In the genomic region with DNA sequence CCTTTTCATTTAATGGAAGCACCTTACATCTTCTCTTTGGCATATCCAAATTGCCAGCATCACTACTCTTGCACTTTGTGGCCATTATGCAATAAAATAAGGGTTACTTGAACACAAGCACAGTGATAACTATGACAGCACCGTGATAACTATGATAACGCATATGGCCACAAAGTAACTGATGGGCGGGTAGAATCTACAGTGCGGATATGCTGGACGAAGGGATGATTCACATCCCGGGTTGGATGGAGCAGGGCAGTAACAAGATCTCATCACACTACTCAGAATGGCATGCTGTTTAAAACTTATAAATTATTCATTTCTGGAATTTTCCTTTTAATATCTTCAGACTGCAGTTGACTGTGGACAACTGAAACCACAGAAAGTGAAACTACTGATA, we compare ENCODE assay signal across 21 cellular contexts.
A peak's percentile ranks its signal among the peaks of the same experiment; 100 is the strongest.
DNase-seq lines count a peak whose midpoint lies in the region; ATAC-seq, FAIRE-seq and TF ChIP-seq lines count a peak whose summit lies in the region.
"Had no signal": no experiment of that assay in that cellular context is flagged by ENCODE, and none has a peak within 500 bp of the region (broad histone marks: within the 10 kb centered on the region; RNA-seq: fewer than 3 reads in every experiment).

No MANE protein-coding gene starts in this region.

- ATAC-seq in IMR-90 (ENCODE audit: low read depth), result peak; percentile 86
- ATAC-seq: lower lobe of right lung had no signal

- FAIRE-seq in astrocyte (lab: Jason Lieb, UNC), result no peak
- FAIRE-seq: kidney had no signal

- H3K4ac ChIP-seq in IMR-90 (ENCODE audit: low read depth, low read length), result no peak overlapping the region

- no peak overlapping the region for H3K4me3 Mint-ChIP-seq in astrocyte (ENCODE audit: unreplicated experiment)
- H3K4me3 Mint-ChIP-seq: activated T-cell treated with anti-CD3 and anti-CD28 coated beads, Interleukin-2, amount 50 U/mL, for 24 hours; B cell; central memory CD8-positive, alpha-beta T cell; stimulated activated naive CD8-positive, alpha-beta T cell treated with anti-CD3 and anti-CD28 coated beads, Interleukin-15, Interleukin-2, amounts not matched to agents 100 ng/mL and 50 ng/mL, for 24 hours had no signal

- H4K91ac ChIP-seq in IMR-90 (ENCODE audit: insufficient read depth, low read depth, low read length), result no peak overlapping the region

- no peak overlapping the region for H2AFZ ChIP-seq in IMR-90 (replicated peaks; ENCODE audit: low read length, poor library complexity)
- no peak overlapping the region for H2AFZ ChIP-seq in astrocyte (ENCODE audit: low read depth, low read length)

- no peaks in the 10 kb centered on the region for H3K27me3 ChIP-seq in IMR-90 (ENCODE audit: control insufficient read depth, insufficient read depth, low read length)
- no peaks in the 10 kb centered on the region for H3K27me3 ChIP-seq in astrocyte (ENCODE audit: insufficient read depth, low read length)
- H3K27me3 ChIP-seq: tibial nerve had no signal

- BruUV-seq in IMR-90 (replicated peaks; lab: Mats Ljungman, UMichigan), result no TSS peak

- H3K9me3 Mint-ChIP-seq in astrocyte (ENCODE audit: unreplicated experiment), result no peaks in the 10 kb centered on the region
- H3K9me3 Mint-ChIP-seq: activated T-cell treated with anti-CD3 and anti-CD28 coated beads, Interleukin-2, amount 50 U/mL, for 24 hours; central memory CD8-positive, alpha-beta T cell had no signal

- H4K20me1 ChIP-seq in IMR-90 (ENCODE audit: insufficient read depth, low read length) (no peaks in the 10 kb centered on the region), astrocyte (ENCODE audit: insufficient read depth, low read length) (no peaks in the 10 kb centered on the region)

- H3K9ac ChIP-seq in IMR-90 (ENCODE audit: low read depth, low read length), result no peak overlapping the region
- H3K9ac ChIP-seq in astrocyte (ENCODE audit: low read length), result no peak overlapping the region

- H3K79me1 ChIP-seq in IMR-90 (ENCODE audit: low read depth in 1 of 2, low read length in 2 of 2), result no peaks in the 10 kb centered on the region

- H3K27me3 Mint-ChIP-seq in astrocyte (ENCODE audit: low read depth, unreplicated experiment), result no peaks in the 10 kb centered on the region
- H3K27me3 Mint-ChIP-seq: activated T-cell treated with anti-CD3 and anti-CD28 coated beads, Interleukin-2, amount 50 U/mL, for 24 hours; B cell; central memory CD8-positive, alpha-beta T cell; stimulated activated naive CD8-positive, alpha-beta T cell treated with anti-CD3 and anti-CD28 coated beads, Interleukin-15, Interleukin-2, amounts not matched to agents 100 ng/mL and 50 ng/mL, for 24 hours had no signal

- peaks cover 4% of the 10 kb centered on the region; the same call in 1 of the 2 replicates for H3K9me1 ChIP-seq in IMR-90 (ENCODE audit: insufficient read depth, low read length)

- H4K8ac ChIP-seq in IMR-90 (ENCODE audit: low read depth in 2 of 2, low read length in 2 of 2), result no peak overlapping the region

- no peak overlapping the region for H2BK120ac ChIP-seq in IMR-90 (ENCODE audit: low read depth, low read length)

- H3K4me3 ChIP-seq in IMR-90 (ENCODE audit: insufficient read depth, low read depth, low read length), result no peak overlapping the region
- H3K4me3 ChIP-seq in astrocyte (ENCODE audit: insufficient read depth, low read depth, low read length), result no peak overlapping the region
- H3K4me3 ChIP-seq in fibroblast of the aortic adventitia (ENCODE audit: low read depth, low read length), result no peak overlapping the region
- H3K4me3 ChIP-seq: lower lobe of right lung, tibial nerve had no signal

- no CpG with 5 or more reads among the region's 6 CpGs for WGBS in IMR-90 (ENCODE audit: extremely low coverage in 2 of 2, insufficient read length in 1 of 2), 2 experiments

- no peak overlapping the region for H3K27ac Mint-ChIP-seq in astrocyte (ENCODE audit: unreplicated experiment)
- H3K27ac Mint-ChIP-seq: activated T-cell treated with anti-CD3 and anti-CD28 coated beads, Interleukin-2, amount 50 U/mL, for 24 hours; B cell; stimulated activated naive CD8-positive, alpha-beta T cell treated with anti-CD3 and anti-CD28 coated beads, Interleukin-15, Interleukin-2, amounts not matched to agents 100 ng/mL and 50 ng/mL, for 24 hours had no signal

- no peak overlapping the region for H2BK15ac ChIP-seq in IMR-90 (ENCODE audit: low read depth, low read length)

- H2BK20ac ChIP-seq in IMR-90 (ENCODE audit: low read depth, low read length), result no peak overlapping the region

- H3K27ac ChIP-seq in IMR-90 (ENCODE audit: insufficient read depth, low read length) (no peak overlapping the region), astrocyte (ENCODE audit: low read depth, low read length) (no peak overlapping the region)
- H3K27ac ChIP-seq: lower lobe of right lung, tibial nerve had no signal

- H3K4me1 ChIP-seq in IMR-90 (ENCODE audit: control insufficient read depth, insufficient read depth, low read length) (0 out of 2 replicates have a peak, but pooled peaks cover 1% of the 10 kb centered on the region), astrocyte (ENCODE audit: insufficient read depth, low read length) (peaks cover 9% of the 10 kb centered on the region)
- H3K4me1 ChIP-seq: lower lobe of right lung, tibial nerve had no signal

- peaks cover 7% of the 10 kb centered on the region; the same call in 1 of the 2 replicates for H3K36me3 ChIP-seq in IMR-90 (ENCODE audit: control insufficient read depth, insufficient read depth, low read length)
- H3K36me3 ChIP-seq in astrocyte (ENCODE audit: insufficient read depth, low read length), result peaks cover 6% of the 10 kb centered on the region

- TF ChIP-seq POLR2A in IMR-90 (IDR thresholded peaks at IDR 0.05; ENCODE audit: low read depth, low read length), result no peak

- H3K9me3 ChIP-seq in IMR-90 (ENCODE audit: control insufficient read depth, insufficient read depth, low read length) (no peaks in the 10 kb centered on the region), astrocyte (ENCODE audit: insufficient read depth, low read depth, low read length) (no peaks in the 10 kb centered on the region)
- H3K9me3 ChIP-seq: lower lobe of right lung, tibial nerve had no signal

- intact Hi-C loops in IMR-90 (cut with micrococcal nuclease), result no loop called here

- H2AK9ac ChIP-seq in IMR-90 (replicated peaks; ENCODE audit: low read depth, low read length, poor library complexity), result no peak overlapping the region

- H3K36me3 Mint-ChIP-seq in astrocyte (ENCODE audit: low read depth, unreplicated experiment), result peaks cover 20% of the 10 kb centered on the region

- CTCF ChIA-PET in IMR-90 (lab: Yijun Ruan, JAX), result no interaction called here

- H3K79me2 ChIP-seq in astrocyte (ENCODE audit: insufficient read depth, low read length), result no peaks in the 10 kb centered on the region

- H2AK5ac ChIP-seq in IMR-90 (ENCODE audit: low read depth, low read length), result no peak overlapping the region

- H4K5ac ChIP-seq in IMR-90 (ENCODE audit: low read depth, low read length), result no peak overlapping the region

- TF ChIP-seq RAD21 in IMR-90 (IDR thresholded peaks at IDR 0.05; ENCODE audit: low read length), result no peak

- DNase-seq in IMR-90 (peak; percentile 85), astrocyte (ENCODE audit: low read depth) (peak; percentile 90), fibroblast of the aortic adventitia (ENCODE audit: low read depth) (peak; percentile 66), DMS153 treated with DMSO at 0.1 percent for 48 hours (lab: John Stamatoyannopoulos, UW; ENCODE audit: unreplicated experiment) (no peak), NCI-H69 (lab: John Stamatoyannopoulos, UW) (no peak), NCI-H2227 treated with DMSO at 0.1 percent for 48 hours (lab: John Stamatoyannopoulos, UW) (no peak), Ammon's horn (ENCODE audit: low spot score) (no peak)
- DNase-seq: activated T-cell treated with anti-CD3 and anti-CD28 coated beads, Interleukin-2, amount 50 U/mL, for 24 hours; amygdala; COR-L47; KG1; kidney; lower lobe of right lung; NCI-H2171 treated with DMSO at 0.1 percent for 48 hours; NCI-H748 treated with DMSO at 0.1 percent for 48 hours; occipital lobe; stimulated activated CD4-positive, alpha-beta T cell treated with anti-CD3 and anti-CD28 coated beads, Interleukin-12 subunit alpha, Interleukin-12 subunit beta, amount 100 ng/mL, for 4 hours had no signal

- peaks cover 4% of the 10 kb centered on the region for H3K4me1 Mint-ChIP-seq in astrocyte (ENCODE audit: low read depth, unreplicated experiment)
- H3K4me1 Mint-ChIP-seq: B cell; central memory CD8-positive, alpha-beta T cell had no signal

- peak overlapping the region; percentile 30 for H2BK5ac ChIP-seq in IMR-90 (ENCODE audit: low read depth, low read length, poor library complexity, severe bottlenecking)

- dilution Hi-C loops in IMR-90 (cut with HindIII; ENCODE audit: low sequenced_read_pairs, unreplicated experiment), result no loop called here

- no peak overlapping the region for H3K23ac ChIP-seq in IMR-90 (ENCODE audit: low read depth, low read length)

- peak overlapping the region; percentile 46; the same call in 1 of the 2 replicates for H3K4me2 ChIP-seq in IMR-90 (ENCODE audit: low read depth, low read length)
- H3K4me2 ChIP-seq in astrocyte (ENCODE audit: low read length), result peak overlapping the region; percentile 66

- no peak overlapping the region for H3K18ac ChIP-seq in IMR-90 (ENCODE audit: low read depth, low read length)

- no peak for TF ChIP-seq CTCF in IMR-90 (conservative IDR thresholded peaks at IDR 0.05; ENCODE audit: low read depth, low read length)
- no peak for TF ChIP-seq CTCF in astrocyte (IDR thresholded peaks at IDR 0.05; ENCODE audit: insufficient read depth, low read depth, low read length)
- TF ChIP-seq CTCF in fibroblast of the aortic adventitia (IDR thresholded peaks at IDR 0.05; ENCODE audit: insufficient read depth, low read length), result no peak

- H3K14ac ChIP-seq in IMR-90 (replicated peaks; ENCODE audit: low read depth, low read length), result no peak overlapping the region

- POLR2A ChIA-PET in IMR-90 (lab: Charles Lee; ENCODE audit: unreplicated experiment), result no interaction called here

- no peak overlapping the region for H3K56ac ChIP-seq in IMR-90 (ENCODE audit: extremely low read depth, insufficient read depth, low read length)

- in situ Hi-C loops in IMR-90 (cut with MboI; ENCODE audit: low sequenced_read_pairs), result no loop called here

TF ChIP-seq in IMR-90, 13 proteins besides CTCF, POLR2A, EP300 and RAD21:
- TF ChIP-seq MAZ (IDR thresholded peaks at IDR 0.05; ENCODE audit: borderline replicate concordance, low read depth, low read length) (no peak), MXI1 (IDR thresholded peaks at IDR 0.05; ENCODE audit: borderline replicate concordance, low read depth, low read length) (no peak), RFX5 (IDR thresholded peaks at IDR 0.05; ENCODE audit: low read depth, low read length) (no peak), BHLHE40 (IDR thresholded peaks at IDR 0.05; ENCODE audit: low read depth, low read length) (no peak), CEBPB (IDR thresholded peaks at IDR 0.05; ENCODE audit: low read depth, low read length) (0 out of 2 replicates have a peak, but pooled peaks have one; percentile 38)
TF ChIP-seq in IMR-90: peak in this region for 1.

Comparison
In these comparisons a context has a peak if more than half of its experiments do, and no peak if none do; other contexts are left out.
1. DNase-seq: peak in IMR-90 (single experiment), astrocyte (single experiment) and fibroblast of the aortic adventitia (single experiment); none in DMS153 treated with DMSO at 0.1 percent for 48 hours (single experiment), NCI-H69 (single experiment), NCI-H2227 treated with DMSO at 0.1 percent for 48 hours (single experiment) and Ammon's horn (single experiment).